Comparison of ENCODE assay signal across 14 cellular contexts in the genomic region with DNA sequence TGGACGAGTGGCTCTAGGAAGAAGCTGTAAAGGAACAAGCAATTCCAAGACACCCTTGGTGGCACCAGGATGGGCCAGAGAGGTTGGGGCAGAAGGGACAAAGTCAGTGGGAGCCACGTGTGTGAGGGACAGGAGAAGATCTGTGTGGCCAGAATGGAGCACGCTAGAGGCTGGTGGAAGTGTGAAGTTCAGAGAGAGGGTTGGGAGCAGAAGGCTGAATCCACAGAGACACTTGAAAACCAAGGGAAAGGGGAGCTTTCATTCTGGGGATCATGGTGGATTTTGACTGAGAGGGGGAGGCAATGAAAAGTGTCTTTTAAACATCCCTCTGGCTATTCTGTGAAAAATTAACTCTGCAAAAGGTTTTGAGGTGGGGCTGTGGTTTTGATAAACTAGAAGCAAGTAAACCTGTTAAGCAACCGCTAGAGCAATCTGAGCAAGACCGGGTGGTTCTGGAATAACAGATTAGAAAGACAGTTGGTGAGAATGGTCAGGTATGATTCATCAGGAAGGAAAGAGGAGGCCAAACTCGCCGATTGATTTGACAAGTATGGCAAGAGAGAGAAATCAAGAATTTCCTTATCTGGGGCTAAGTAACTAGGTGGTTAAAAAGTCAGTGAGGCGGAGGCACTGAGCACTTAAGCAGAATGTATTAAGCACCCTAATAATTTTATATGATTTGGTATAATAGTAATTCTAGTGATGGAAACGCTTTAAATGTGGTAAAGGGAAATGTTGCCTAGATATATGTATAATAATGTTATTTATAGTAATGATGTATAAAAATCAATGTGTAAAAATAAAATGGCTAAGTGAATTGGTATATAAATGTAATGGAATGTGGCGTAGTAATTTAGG.
DNase-seq lines count a peak whose midpoint lies in the region; ATAC-seq and TF ChIP-seq lines count a peak whose summit lies in the region.
"Had no signal": no experiment of that assay in that cellular context is flagged by ENCODE, and none has a peak within 500 bp of the region (broad histone marks: within the 10 kb centered on the region; RNA-seq: fewer than 3 reads in every experiment).

No MANE protein-coding gene starts in this region.

- H3K27ac ChIP-seq in dorsolateral prefrontal cortex: no peak overlapping the region
- H3K27ac ChIP-seq in gastroesophageal sphincter: no peak overlapping the region
- H3K27ac ChIP-seq: foreskin keratinocyte, stomach, VCaP had no signal

- no peaks in the 10 kb centered on the region for H3K36me3 ChIP-seq in gastroesophageal sphincter
- H3K36me3 ChIP-seq: stomach had no signal

- DNase-seq in KBM-7 (peak; percentile 76), amniotic epithelial cell (ENCODE audit: low read depth) (peak; percentile 20), kidney glomerular epithelial cell (lab: John Stamatoyannopoulos, UW) (peak; percentile 65), GM20000 (ENCODE audit: low spot score) (no peak), DMS153 treated with DMSO at 0.1 percent for 48 hours (lab: John Stamatoyannopoulos, UW; ENCODE audit: unreplicated experiment) (no peak), dorsolateral prefrontal cortex (no peak)
- DNase-seq: anterior cingulate cortex, MM.1S, SK-N-SH, stomach had no signal

- ATAC-seq in GM18907 (IDR thresholded peaks at IDR 0.05; ENCODE audit: unreplicated experiment): peak; percentile 80
- no peak for ATAC-seq in gastroesophageal sphincter
- ATAC-seq: foreskin keratinocyte had no signal

- no peak for TF ChIP-seq EP300 in gastroesophageal sphincter (IDR thresholded peaks at IDR 0.05)

- H3K27me3 ChIP-seq in dorsolateral prefrontal cortex: peaks cover 0 to 18% (median 0%) of the 10 kb centered on the region in 45 donors
- H3K27me3 ChIP-seq in gastroesophageal sphincter: no peaks in the 10 kb centered on the region
- H3K27me3 ChIP-seq: foreskin keratinocyte, stomach had no signal

- no peaks in the 10 kb centered on the region for H3K9me3 ChIP-seq in gastroesophageal sphincter
- H3K9me3 ChIP-seq: SK-N-SH, stomach had no signal

- 73 to 84% methylated on average over 8 to 10 of the region's 10 CpGs for WGBS in gastroesophageal sphincter (ENCODE audit: low coverage in 1 of 2), 2 donors

- TF ChIP-seq CTCF in GM20000 (IDR thresholded peaks at IDR 0.05; ENCODE audit: extremely low read depth, missing control alignments) (no peak), dorsolateral prefrontal cortex (IDR thresholded peaks at IDR 0.05 in 54 of 56, conservative IDR thresholded peaks at IDR 0.05 in 2 of 56; ENCODE audit: low read depth in 1 of 56, partially characterized antibody in 56 of 56) (no peak), gastroesophageal sphincter (IDR thresholded peaks at IDR 0.05) (no peak)

- in situ Hi-C loops in KBM-7 (cut with MboI; ENCODE audit: low pct_unique_long_range_greater_than_20kb, low sequenced_read_pairs): no loop called here

- no peaks in the 10 kb centered on the region for H3K4me1 ChIP-seq in gastroesophageal sphincter
- H3K4me1 ChIP-seq: foreskin keratinocyte, stomach had no signal

- H3K4me3 ChIP-seq in dorsolateral prefrontal cortex (no peak overlapping the region), gastroesophageal sphincter (no peak overlapping the region)
- H3K4me3 ChIP-seq: stomach had no signal

- TF ChIP-seq POLR2A in gastroesophageal sphincter (IDR thresholded peaks at IDR 0.05): no peak

- intact Hi-C loops in dorsolateral prefrontal cortex (cut with DNase I): no loop called here

Comparison
In these comparisons a context has a peak if more than half of its experiments do, and no peak if none do; other contexts are left out.
1. DNase-seq: peak in KBM-7 (single experiment), amniotic epithelial cell (single experiment) and kidney glomerular epithelial cell (single experiment); none in GM20000 (single experiment), DMS153 treated with DMSO at 0.1 percent for 48 hours (single experiment) and dorsolateral prefrontal cortex (0 of 10).